2 cellular contexts compared by ENCODE assay signal in the genomic region with DNA sequence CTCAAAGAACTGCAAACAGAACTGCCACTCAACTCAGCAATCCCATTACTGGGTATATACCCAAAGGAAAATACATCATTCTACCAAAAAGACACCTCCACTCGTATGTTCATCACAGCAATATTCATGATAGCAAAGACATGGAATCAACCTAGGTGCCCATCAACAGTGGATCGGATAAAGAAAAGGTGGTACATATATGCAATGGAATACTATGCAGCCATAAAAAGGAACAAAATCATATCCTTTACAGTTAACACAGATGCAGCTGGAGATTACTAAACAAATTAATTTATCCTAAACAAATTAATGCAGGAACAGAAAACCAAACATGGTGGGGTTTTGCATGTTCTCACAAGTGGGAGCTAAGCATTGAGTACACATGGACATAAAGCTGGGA.
TF ChIP-seq lines count a peak whose summit lies in the region.

No MANE protein-coding gene starts in this region.

TF ChIP-seq in SK-N-SH, 30 proteins besides CTCF, POLR2A, EP300 and RAD21 (continued from another document):
- no peak for TF ChIP-seq SMC3 (IDR thresholded peaks at IDR 0.05; ENCODE audit: low read depth, low read length)
- no peak for TF ChIP-seq GABPA (IDR thresholded peaks at IDR 0.05; ENCODE audit: low read depth)
- TF ChIP-seq FOSL2 (IDR thresholded peaks at IDR 0.05; ENCODE audit: borderline replicate concordance, low read depth): no peak
- no peak for TF ChIP-seq FOXJ3 (CRISPR knock-in tag; IDR thresholded peaks at IDR 0.05)
- TF ChIP-seq, protein P1, sequence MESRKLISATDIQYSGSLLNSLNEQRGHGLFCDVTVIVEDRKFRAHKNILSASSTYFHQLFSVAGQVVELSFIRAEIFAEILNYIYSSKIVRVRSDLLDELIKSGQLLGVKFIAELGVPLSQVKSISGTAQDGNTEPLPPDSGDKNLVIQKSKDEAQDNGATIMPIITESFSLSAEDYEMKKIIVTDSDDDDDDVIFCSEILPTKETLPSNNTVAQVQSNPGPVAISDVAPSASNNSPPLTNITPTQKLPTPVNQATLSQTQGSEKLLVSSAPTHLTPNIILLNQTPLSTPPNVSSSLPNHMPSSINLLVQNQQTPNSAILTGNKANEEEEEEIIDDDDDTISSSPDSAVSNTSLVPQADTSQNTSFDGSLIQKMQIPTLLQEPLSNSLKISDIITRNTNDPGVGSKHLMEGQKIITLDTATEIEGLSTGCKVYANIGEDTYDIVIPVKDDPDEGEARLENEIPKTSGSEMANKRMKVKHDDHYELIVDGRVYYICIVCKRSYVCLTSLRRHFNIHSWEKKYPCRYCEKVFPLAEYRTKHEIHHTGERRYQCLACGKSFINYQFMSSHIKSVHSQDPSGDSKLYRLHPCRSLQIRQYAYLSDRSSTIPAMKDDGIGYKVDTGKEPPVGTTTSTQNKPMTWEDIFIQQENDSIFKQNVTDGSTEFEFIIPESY (IDR thresholded peaks at IDR 0.05; ENCODE audit: borderline replicate concordance, low read depth): no peak
- no peak for TF ChIP-seq GATA2 (CRISPR knock-in tag; IDR thresholded peaks at IDR 0.05)
- TF ChIP-seq PBX3 (IDR thresholded peaks at IDR 0.05): no peak
- TF ChIP-seq IRF3 (IDR thresholded peaks at IDR 0.05; ENCODE audit: low read depth, low read length): no peak
- no peak for TF ChIP-seq RXRA (IDR thresholded peaks at IDR 0.05; ENCODE audit: borderline replicate concordance, low read depth)
TF ChIP-seq in SK-N-SH: peak in this region for 0.

TF ChIP-seq in K562, 482 proteins besides CTCF, POLR2A, EP300 and RAD21 (continued from another document):
- no peak for TF ChIP-seq ZFP36 (IDR thresholded peaks at IDR 0.05; ENCODE audit: low read depth, low read length, partially characterized antibody)
